ENCODE assay signal across 17 cellular contexts in the genomic region with DNA sequence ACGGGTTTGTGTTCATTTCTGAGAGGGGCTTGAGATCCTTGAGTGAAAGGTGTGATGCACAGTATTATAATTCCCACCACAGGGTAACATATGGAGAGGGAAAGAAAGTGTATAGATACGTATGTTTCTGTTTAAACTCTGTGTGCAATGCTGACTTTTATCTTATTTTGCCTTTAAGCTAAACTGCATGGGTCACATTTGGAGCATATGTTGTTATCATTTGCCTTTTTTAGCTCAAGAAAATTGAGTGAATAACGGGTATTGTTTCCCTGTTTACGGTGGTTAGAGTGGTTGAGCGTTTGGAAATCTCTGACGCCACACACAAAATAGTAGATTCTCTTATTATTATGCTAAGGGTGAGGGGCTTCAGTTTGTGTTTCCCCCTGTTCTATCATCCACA.
"Had no signal": no experiment of that assay in that cellular context is flagged by ENCODE, and none has a peak within 500 bp of the region (broad histone marks: within the 10 kb centered on the region; RNA-seq: fewer than 3 reads in every experiment).

No MANE protein-coding gene starts in this region.

- H3K27ac ChIP-seq: heart right ventricle, spleen, tibial artery, upper lobe of left lung, uterus had no signal

- FAIRE-seq: frontal cortex, islet of Langerhans had no signal

- H3K4me1 ChIP-seq: spleen, tibial artery, upper lobe of left lung, uterus had no signal

- H3K9me3 ChIP-seq: heart right ventricle, spleen, tibial artery, upper lobe of left lung, uterus had no signal

- H3K27me3 ChIP-seq: heart right ventricle, spleen, tibial artery, upper lobe of left lung, uterus had no signal

- H3K36me3 ChIP-seq: heart right ventricle, spleen, tibial artery, upper lobe of left lung, uterus had no signal

- H3K4me3 ChIP-seq: heart right ventricle, spleen, tibial artery, upper lobe of left lung, uterus had no signal

- ATAC-seq: heart right ventricle; naive thymus-derived CD8-positive, alpha-beta T cell; sciatic nerve; stimulated activated memory B cell treated with anti-CD40 and anti-IgM and Interleukin-4, amounts not matched to agents 10 μg/mL and 1 μg/mL and 100 μg/mL, for 72 hours had no signal

- DNase-seq: effector CD8-positive, alpha-beta T cell; heart right ventricle; hypothalamus; kidney glomerular epithelial cell; naive thymus-derived CD8-positive, alpha-beta T cell; posterior cingulate gyrus; spleen; stimulated activated CD4-positive, alpha-beta T cell treated with anti-CD3 and anti-CD28 coated beads, Interleukin-15, amount 100 ng/mL, for 24 hours; stimulated activated CD4-positive, alpha-beta T cell treated with anti-CD3 and anti-CD28 coated beads, Interleukin-1b, Interleukin-23, amount 100 ng/mL, for 48 hours; stimulated activated CD4-positive, alpha-beta T cell treated with anti-CD3 and anti-CD28 coated beads, Interleukin-4, amount 100 ng/mL, for 24 hours; tibial artery; upper lobe of left lung; uterus had no signal
